Comparison of ENCODE assay signal across 1 cellular context in genomic region chr11:66288866-66289547, GRCh38.
TF ChIP-seq lines count a peak whose summit lies in the region.

TSS of gene YIF1A (minus strand) at chr11:66289143. CDS start at chr11:66288985, 158 bp downstream.

TF ChIP-seq in K562, 482 proteins besides CTCF, POLR2A, EP300 and RAD21 (continued from another document and continues in another):
- peak; percentile 86 for TF ChIP-seq CEBPZ (IDR thresholded peaks at IDR 0.05; ENCODE audit: borderline replicate concordance, low read depth, low read length)
- no peak for TF ChIP-seq SMARCA4 (IDR thresholded peaks at IDR 0.05)
- TF ChIP-seq ATF4 (CRISPR knock-in tag; IDR thresholded peaks at IDR 0.05) = peak; percentile 5; the same call in 1 of the 2 replicates
- no peak for TF ChIP-seq ZNF277 (CRISPR knock-in tag; IDR thresholded peaks at IDR 0.05; ENCODE audit: borderline replicate concordance)
- TF ChIP-seq MYNN (IDR thresholded peaks at IDR 0.05) = no peak
- TF ChIP-seq MYNN (CRISPR knock-in tag; IDR thresholded peaks at IDR 0.05) = no peak
- no peak for TF ChIP-seq ZNF384 (IDR thresholded peaks at IDR 0.05; ENCODE audit: low read depth, low read length)
- peak; percentile 59 for TF ChIP-seq CHD1 (IDR thresholded peaks at IDR 0.05; ENCODE audit: low read length)
- TF ChIP-seq TARDBP (IDR thresholded peaks at IDR 0.05) = peak; percentile 81; the same call in 1 of the 2 replicates
- no peak for TF ChIP-seq ZNF274 (IDR thresholded peaks at IDR 0.05; ENCODE audit: borderline replicate concordance, low read depth, low read length)
- TF ChIP-seq ZNF586 (CRISPR knock-in tag; conservative IDR thresholded peaks at IDR 0.05) = no peak
- TF ChIP-seq ZNF24 (IDR thresholded peaks at IDR 0.05) = no peak
- TF ChIP-seq ZBTB1 (CRISPR knock-in tag; IDR thresholded peaks at IDR 0.05; ENCODE audit: borderline replicate concordance, low read depth) = no peak
- peak; percentile 87 to 89 for TF ChIP-seq NONO (IDR thresholded peaks at IDR 0.05; ENCODE audit: low read depth in 2 of 2, low read length in 1 of 2)
- no peak for TF ChIP-seq POLR3A (IDR thresholded peaks at IDR 0.05; ENCODE audit: borderline replicate concordance, extremely low read depth, insufficient read depth, insufficient read length)
- peak; percentile 81 for TF ChIP-seq TFAP4 (CRISPR knock-in tag; IDR thresholded peaks at IDR 0.05; ENCODE audit: borderline replicate concordance)
- TF ChIP-seq E2F4 (CRISPR knock-in tag; IDR thresholded peaks at IDR 0.05; ENCODE audit: low read depth) = no peak
- TF ChIP-seq PYGO2 (tag; IDR thresholded peaks at IDR 0.05) = no peak
- TF ChIP-seq ZNF584 (CRISPR knock-in tag; IDR thresholded peaks at IDR 0.05; ENCODE audit: low read depth) = 0 out of 2 replicates have a peak, but pooled peaks have one; percentile 56
- TF ChIP-seq ELF4 (CRISPR knock-in tag; IDR thresholded peaks at IDR 0.05) = no peak
- peak; percentile 94 for TF ChIP-seq MYC (IDR thresholded peaks at IDR 0.05; ENCODE audit: low read depth, low read length)
- no peak for TF ChIP-seq MYC (CRISPR knock-in tag; IDR thresholded peaks at IDR 0.05; ENCODE audit: borderline replicate concordance, low read depth)
- TF ChIP-seq TAL1 (IDR thresholded peaks at IDR 0.05) = no peak
- TF ChIP-seq ZBTB33 (CRISPR knock-in tag; IDR thresholded peaks at IDR 0.05) = no peak
- no peak for TF ChIP-seq ZNF146 (CRISPR knock-in tag; IDR thresholded peaks at IDR 0.05; ENCODE audit: unreplicated experiment)
- no peak for TF ChIP-seq NKRF (IDR thresholded peaks at IDR 0.05; ENCODE audit: borderline replicate concordance)
- peak; percentile 86 for TF ChIP-seq CHD2 (IDR thresholded peaks at IDR 0.05; ENCODE audit: low read depth, low read length)
- TF ChIP-seq ZNF507 (tag; conservative IDR thresholded peaks at IDR 0.05) = no peak
- no peak for TF ChIP-seq CREBBP (IDR thresholded peaks at IDR 0.05; ENCODE audit: low read depth, low read length)
- no peak for TF ChIP-seq NCOA4 (IDR thresholded peaks at IDR 0.05; ENCODE audit: partially characterized antibody)
- no peak for TF ChIP-seq BRF1 (IDR thresholded peaks at IDR 0.05; ENCODE audit: borderline replicate concordance, extremely low read depth, insufficient read length)
- no peak for TF ChIP-seq NUFIP1 (IDR thresholded peaks at IDR 0.05; ENCODE audit: partially characterized antibody)
- TF ChIP-seq PTRF (tag; IDR thresholded peaks at IDR 0.05) = no peak
- no peak for TF ChIP-seq ZNF589 (CRISPR knock-in tag; IDR thresholded peaks at IDR 0.05; ENCODE audit: low read depth)
- TF ChIP-seq ETV6 (IDR thresholded peaks at IDR 0.05; ENCODE audit: borderline replicate concordance in 1 of 2, low read depth in 2 of 2, low read length in 1 of 2) = no peak
- TF ChIP-seq ETV6 (CRISPR knock-in tag; IDR thresholded peaks at IDR 0.05; ENCODE audit: borderline replicate concordance) = no peak
- TF ChIP-seq ZNF780A (CRISPR knock-in tag; IDR thresholded peaks at IDR 0.05) = no peak
- no peak for TF ChIP-seq FOXM1 (IDR thresholded peaks at IDR 0.05; ENCODE audit: low read depth)
- TF ChIP-seq FOXM1 (CRISPR knock-in tag; IDR thresholded peaks at IDR 0.05; ENCODE audit: low read depth) = no peak
- no peak for TF ChIP-seq EWSR1 (IDR thresholded peaks at IDR 0.05; ENCODE audit: borderline replicate concordance, low read depth, partially characterized antibody)
- no peak for TF ChIP-seq SPI1 (IDR thresholded peaks at IDR 0.05; ENCODE audit: borderline replicate concordance, low read depth, low read length)
- peak; percentile 60 to 93 (median 84) for TF ChIP-seq YY1 (IDR thresholded peaks at IDR 0.05; ENCODE audit: borderline replicate concordance in 1 of 3, control insufficient read depth in 1 of 3, extremely low read depth in 1 of 3, insufficient read depth in 3 of 3, insufficient read length in 1 of 3, insufficient replicate concordance in 2 of 3, low read depth in 1 of 3, low read length in 2 of 3)
- no peak for TF ChIP-seq ZFP30 (CRISPR knock-in tag; IDR thresholded peaks at IDR 0.05; ENCODE audit: borderline replicate concordance)
- no peak for TF ChIP-seq ZNF280B (CRISPR knock-in tag; IDR thresholded peaks at IDR 0.05)
- no peak for TF ChIP-seq YBX1 (IDR thresholded peaks at IDR 0.05)
- TF ChIP-seq JUN (IDR thresholded peaks at IDR 0.05; ENCODE audit: borderline replicate concordance, low read depth, low read length) = peak; percentile 47; the same call in 1 of the 2 replicates
- TF ChIP-seq JUN (CRISPR knock-in tag; IDR thresholded peaks at IDR 0.05; ENCODE audit: borderline replicate concordance) = no peak
- TF ChIP-seq ATF6 (CRISPR knock-in tag; IDR thresholded peaks at IDR 0.05) = no peak
- TF ChIP-seq MCM5 (IDR thresholded peaks at IDR 0.05; ENCODE audit: low read depth) = no peak
- TF ChIP-seq ZNF253 (CRISPR knock-in tag; conservative IDR thresholded peaks at IDR 0.05) = no peak
- TF ChIP-seq CBFA2T2 (conservative IDR thresholded peaks at IDR 0.05) = no peak
- TF ChIP-seq ZNF699 (CRISPR knock-in tag; IDR thresholded peaks at IDR 0.05; ENCODE audit: insufficient replicate concordance) = no peak
- no peak for TF ChIP-seq ARID3B (CRISPR knock-in tag; IDR thresholded peaks at IDR 0.05; ENCODE audit: borderline replicate concordance)
- TF ChIP-seq ZNF408 (CRISPR knock-in tag; IDR thresholded peaks at IDR 0.05; ENCODE audit: low read depth) = no peak
